Comparison of ENCODE assay signal across 1 cellular context in the genomic region with DNA sequence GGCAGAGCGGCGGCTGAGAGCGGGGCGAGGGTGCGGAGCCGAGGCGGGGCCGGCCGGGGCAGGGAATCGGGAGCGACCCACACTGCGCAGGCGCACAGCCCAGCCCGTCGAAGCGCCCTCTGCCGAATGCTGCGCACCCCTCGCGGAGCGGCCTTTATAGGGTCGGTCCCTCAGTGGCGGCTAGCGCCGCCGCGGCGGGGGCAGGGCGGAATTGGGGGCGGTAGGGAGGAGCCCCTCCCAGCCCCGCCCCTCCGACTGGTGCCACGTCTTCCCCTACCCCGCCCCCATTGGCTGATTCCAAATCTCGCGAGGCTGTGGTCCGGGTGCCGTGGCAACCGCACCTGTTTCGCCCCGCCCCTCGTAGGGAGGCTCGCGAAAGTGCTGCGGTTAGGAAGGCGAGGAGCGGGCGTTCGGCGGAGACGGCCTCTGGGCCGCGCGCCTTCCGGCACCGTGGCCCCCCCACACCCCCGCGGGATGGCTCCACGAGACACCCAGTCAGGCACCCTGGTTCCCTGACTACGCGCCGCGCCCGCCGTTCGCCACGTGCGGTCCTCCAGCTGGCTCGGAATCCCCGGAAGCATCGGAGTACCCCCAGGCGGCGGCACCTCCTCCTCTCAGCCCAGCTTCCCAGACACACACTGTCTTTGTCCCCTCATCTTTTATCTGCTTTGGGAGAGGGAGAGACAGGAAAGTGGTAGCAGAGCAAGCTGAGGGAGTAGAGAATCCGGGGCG.
TF ChIP-seq lines count a peak whose summit lies in the region.

Gene EHD1, minus strand, starts transcription at position 128 of the 732 bp plus-strand sequence. CDS start 157 bp downstream, outside the sequence.

TF ChIP-seq in HepG2, 621 proteins besides CTCF, POLR2A, EP300 and RAD21 (continued from another document and continues in another):
- TF ChIP-seq ZBTB40 (IDR thresholded peaks at IDR 0.05) = no peak
- TF ChIP-seq ZBTB40 (CRISPR knock-in tag; IDR thresholded peaks at IDR 0.05) = peak; percentile 48
- 0 out of 2 replicates have a peak, but pooled peaks have one; percentile 59 for TF ChIP-seq SNAI1 (CRISPR knock-in tag; IDR thresholded peaks at IDR 0.05; ENCODE audit: borderline replicate concordance)
- TF ChIP-seq, protein P1, sequence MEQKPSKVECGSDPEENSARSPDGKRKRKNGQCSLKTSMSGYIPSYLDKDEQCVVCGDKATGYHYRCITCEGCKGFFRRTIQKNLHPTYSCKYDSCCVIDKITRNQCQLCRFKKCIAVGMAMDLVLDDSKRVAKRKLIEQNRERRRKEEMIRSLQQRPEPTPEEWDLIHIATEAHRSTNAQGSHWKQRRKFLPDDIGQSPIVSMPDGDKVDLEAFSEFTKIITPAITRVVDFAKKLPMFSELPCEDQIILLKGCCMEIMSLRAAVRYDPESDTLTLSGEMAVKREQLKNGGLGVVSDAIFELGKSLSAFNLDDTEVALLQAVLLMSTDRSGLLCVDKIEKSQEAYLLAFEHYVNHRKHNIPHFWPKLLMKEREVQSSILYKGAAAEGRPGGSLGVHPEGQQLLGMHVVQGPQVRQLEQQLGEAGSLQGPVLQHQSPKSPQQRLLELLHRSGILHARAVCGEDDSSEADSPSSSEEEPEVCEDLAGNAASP (CRISPR knock-in tag; IDR thresholded peaks at IDR 0.05; ENCODE audit: borderline replicate concordance) = no peak
- peak; percentile 94 for TF ChIP-seq MAZ (IDR thresholded peaks at IDR 0.05; ENCODE audit: borderline replicate concordance, low read depth, low read length)
- TF ChIP-seq MAZ (CRISPR knock-in tag; IDR thresholded peaks at IDR 0.05; ENCODE audit: low read depth) = peak; percentile 93
- TF ChIP-seq ZNF891 (CRISPR knock-in tag; IDR thresholded peaks at IDR 0.05) = peak; percentile 43
- TF ChIP-seq ZBTB49 (CRISPR knock-in tag; IDR thresholded peaks at IDR 0.05; ENCODE audit: borderline replicate concordance) = no peak
- 0 out of 2 replicates have a peak, but pooled peaks have one; percentile 32 for TF ChIP-seq ZNF710 (CRISPR knock-in tag; IDR thresholded peaks at IDR 0.05; ENCODE audit: borderline replicate concordance)
- TF ChIP-seq ZNF143 (CRISPR knock-in tag; IDR thresholded peaks at IDR 0.05) = no peak; the same call in 1 of the 2 replicates
- peak; percentile 68 for TF ChIP-seq NFYB (CRISPR knock-in tag; IDR thresholded peaks at IDR 0.05)
- TF ChIP-seq TAF15 (IDR thresholded peaks at IDR 0.05; ENCODE audit: low read depth, low read length, poor library complexity, severe bottlenecking) = no peak
- TF ChIP-seq, protein P2, sequence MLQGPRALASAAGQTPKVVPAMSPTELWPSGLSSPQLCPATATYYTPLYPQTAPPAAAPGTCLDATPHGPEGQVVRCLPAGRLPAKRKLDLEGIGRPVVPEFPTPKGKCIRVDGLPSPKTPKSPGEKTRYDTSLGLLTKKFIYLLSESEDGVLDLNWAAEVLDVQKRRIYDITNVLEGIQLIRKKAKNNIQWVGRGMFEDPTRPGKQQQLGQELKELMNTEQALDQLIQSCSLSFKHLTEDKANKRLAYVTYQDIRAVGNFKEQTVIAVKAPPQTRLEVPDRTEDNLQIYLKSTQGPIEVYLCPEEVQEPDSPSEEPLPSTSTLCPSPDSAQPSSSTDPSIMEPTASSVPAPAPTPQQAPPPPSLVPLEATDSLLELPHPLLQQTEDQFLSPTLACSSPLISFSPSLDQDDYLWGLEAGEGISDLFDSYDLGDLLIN (CRISPR knock-in tag; IDR thresholded peaks at IDR 0.05; ENCODE audit: borderline replicate concordance) = no peak; the same call in 1 of the 2 replicates
- peak; percentile 81; the same call in 1 of the 2 replicates for TF ChIP-seq ZBTB38 (CRISPR knock-in tag; IDR thresholded peaks at IDR 0.05)
- TF ChIP-seq ZNF224 (CRISPR knock-in tag; IDR thresholded peaks at IDR 0.05) = peak; percentile 73; the same call in 1 of the 2 replicates
- TF ChIP-seq, protein P3, sequence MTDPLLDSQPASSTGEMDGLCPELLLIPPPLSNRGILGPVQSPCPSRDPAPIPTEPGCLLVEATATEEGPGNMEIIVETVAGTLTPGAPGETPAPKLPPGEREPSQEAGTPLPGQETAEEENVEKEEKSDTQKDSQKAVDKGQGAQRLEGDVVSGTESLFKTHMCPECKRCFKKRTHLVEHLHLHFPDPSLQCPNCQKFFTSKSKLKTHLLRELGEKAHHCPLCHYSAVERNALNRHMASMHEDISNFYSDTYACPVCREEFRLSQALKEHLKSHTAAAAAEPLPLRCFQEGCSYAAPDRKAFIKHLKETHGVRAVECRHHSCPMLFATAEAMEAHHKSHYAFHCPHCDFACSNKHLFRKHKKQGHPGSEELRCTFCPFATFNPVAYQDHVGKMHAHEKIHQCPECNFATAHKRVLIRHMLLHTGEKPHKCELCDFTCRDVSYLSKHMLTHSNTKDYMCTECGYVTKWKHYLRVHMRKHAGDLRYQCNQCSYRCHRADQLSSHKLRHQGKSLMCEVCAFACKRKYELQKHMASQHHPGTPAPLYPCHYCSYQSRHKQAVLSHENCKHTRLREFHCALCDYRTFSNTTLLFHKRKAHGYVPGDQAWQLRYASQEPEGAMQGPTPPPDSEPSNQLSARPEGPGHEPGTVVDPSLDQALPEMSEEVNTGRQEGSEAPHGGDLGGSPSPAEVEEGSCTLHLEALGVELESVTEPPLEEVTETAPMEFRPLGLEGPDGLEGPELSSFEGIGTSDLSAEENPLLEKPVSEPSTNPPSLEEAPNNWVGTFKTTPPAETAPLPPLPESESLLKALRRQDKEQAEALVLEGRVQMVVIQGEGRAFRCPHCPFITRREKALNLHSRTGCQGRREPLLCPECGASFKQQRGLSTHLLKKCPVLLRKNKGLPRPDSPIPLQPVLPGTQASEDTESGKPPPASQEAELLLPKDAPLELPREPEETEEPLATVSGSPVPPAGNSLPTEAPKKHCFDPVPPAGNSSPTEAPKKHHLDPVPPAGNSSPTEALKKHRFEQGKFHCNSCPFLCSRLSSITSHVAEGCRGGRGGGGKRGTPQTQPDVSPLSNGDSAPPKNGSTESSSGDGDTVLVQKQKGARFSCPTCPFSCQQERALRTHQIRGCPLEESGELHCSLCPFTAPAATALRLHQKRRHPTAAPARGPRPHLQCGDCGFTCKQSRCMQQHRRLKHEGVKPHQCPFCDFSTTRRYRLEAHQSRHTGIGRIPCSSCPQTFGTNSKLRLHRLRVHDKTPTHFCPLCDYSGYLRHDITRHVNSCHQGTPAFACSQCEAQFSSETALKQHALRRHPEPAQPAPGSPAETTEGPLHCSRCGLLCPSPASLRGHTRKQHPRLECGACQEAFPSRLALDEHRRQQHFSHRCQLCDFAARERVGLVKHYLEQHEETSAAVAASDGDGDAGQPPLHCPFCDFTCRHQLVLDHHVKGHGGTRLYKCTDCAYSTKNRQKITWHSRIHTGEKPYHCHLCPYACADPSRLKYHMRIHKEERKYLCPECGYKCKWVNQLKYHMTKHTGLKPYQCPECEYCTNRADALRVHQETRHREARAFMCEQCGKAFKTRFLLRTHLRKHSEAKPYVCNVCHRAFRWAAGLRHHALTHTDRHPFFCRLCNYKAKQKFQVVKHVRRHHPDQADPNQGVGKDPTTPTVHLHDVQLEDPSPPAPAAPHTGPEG (CRISPR knock-in tag; IDR thresholded peaks at IDR 0.05) = no peak; the same call in 1 of the 2 replicates
- peak; percentile 69 for TF ChIP-seq SP2 (CRISPR knock-in tag; IDR thresholded peaks at IDR 0.05)
- no peak for TF ChIP-seq FIP1L1 (IDR thresholded peaks at IDR 0.05; ENCODE audit: borderline replicate concordance, insufficient read depth, low read depth, low read length)
- peak; percentile 83 for TF ChIP-seq ZNF446 (CRISPR knock-in tag; IDR thresholded peaks at IDR 0.05)
- TF ChIP-seq, protein P4, sequence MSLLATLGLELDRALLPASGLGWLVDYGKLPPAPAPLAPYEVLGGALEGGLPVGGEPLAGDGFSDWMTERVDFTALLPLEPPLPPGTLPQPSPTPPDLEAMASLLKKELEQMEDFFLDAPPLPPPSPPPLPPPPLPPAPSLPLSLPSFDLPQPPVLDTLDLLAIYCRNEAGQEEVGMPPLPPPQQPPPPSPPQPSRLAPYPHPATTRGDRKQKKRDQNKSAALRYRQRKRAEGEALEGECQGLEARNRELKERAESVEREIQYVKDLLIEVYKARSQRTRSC (CRISPR knock-in tag; IDR thresholded peaks at IDR 0.05; ENCODE audit: low read depth) = no peak; the same call in 1 of the 2 replicates
